ENCODE assay signal across 1 cellular context in the genomic region with DNA sequence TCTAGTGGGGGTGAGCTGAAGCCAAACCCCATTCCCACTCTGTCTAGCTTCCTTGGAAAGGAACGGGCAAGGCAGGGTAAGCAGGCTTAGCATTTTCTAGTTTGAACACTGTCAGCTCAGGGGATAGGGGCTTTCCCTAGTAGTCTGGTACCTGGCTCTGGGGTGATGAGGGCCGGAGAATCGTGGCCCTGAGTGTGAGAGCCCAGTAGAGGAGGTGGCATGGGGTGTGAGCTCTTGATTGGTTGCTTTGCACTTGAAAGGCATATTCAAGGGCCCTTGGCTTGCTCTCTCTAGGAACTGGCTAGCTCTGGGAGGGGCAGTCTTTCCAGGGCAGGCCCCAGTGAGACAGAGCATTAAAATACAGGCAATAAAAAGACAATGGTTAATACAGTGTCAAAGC.
TF ChIP-seq lines count a peak whose summit lies in the region.

No MANE protein-coding gene starts in this region.

TF ChIP-seq in H1, 55 proteins besides CTCF, POLR2A, EP300 and RAD21:
- TF ChIP-seq CTBP2 (IDR thresholded peaks at IDR 0.05; ENCODE audit: borderline replicate concordance, insufficient read depth, insufficient read length, low read length) (no peak), HDAC2 (IDR thresholded peaks at IDR 0.05; ENCODE audit: borderline replicate concordance in 1 of 2, low read depth in 2 of 2, low read length in 2 of 2) (no peak), USF2 (IDR thresholded peaks at IDR 0.05; ENCODE audit: low read length) (no peak), SP1 (IDR thresholded peaks at IDR 0.05; ENCODE audit: low read depth, low read length) (no peak), ZNF274 (IDR thresholded peaks at IDR 0.05; ENCODE audit: borderline replicate concordance, extremely low read depth, low read length) (no peak), BACH1 (IDR thresholded peaks at IDR 0.05; ENCODE audit: low read length) (no peak), KDM1A (IDR thresholded peaks at IDR 0.05; ENCODE audit: borderline replicate concordance, low read length) (no peak), CHD1 (IDR thresholded peaks at IDR 0.05; ENCODE audit: low read depth, low read length) (no peak), POLR2AphosphoS5 (IDR thresholded peaks at IDR 0.05; ENCODE audit: low read depth, low read length) (no peak), ATF2 (IDR thresholded peaks at IDR 0.05; ENCODE audit: low read length) (no peak), HDAC6 (IDR thresholded peaks at IDR 0.05; ENCODE audit: low read depth, low read length) (no peak), RXRA (IDR thresholded peaks at IDR 0.05; ENCODE audit: insufficient read depth, low read depth, low read length) (no peak), RNF2 (IDR thresholded peaks at IDR 0.05; ENCODE audit: borderline replicate concordance, low read depth, low read length, missing control alignments, poor library complexity, severe bottlenecking) (no peak), EZH2 (IDR thresholded peaks at IDR 0.05; ENCODE audit: low read depth, low read length, severe bottlenecking) (no peak), BCL11A (IDR thresholded peaks at IDR 0.05; ENCODE audit: low read depth in 2 of 2, low read length in 2 of 2) (no peak)
